ENCODE assay signal across 10 cellular contexts in genomic region chr3:161212892-161213291, GRCh38.
"Had no signal": no experiment of that assay in that cellular context is flagged by ENCODE, and none has a peak within 500 bp of the region (broad histone marks: within the 10 kb centered on the region; RNA-seq: fewer than 3 reads in every experiment).

No MANE protein-coding gene starts in this region.

- H3K9me3 Mint-ChIP-seq: activated CD4-positive, alpha-beta memory T cell treated with anti-CD3 and anti-CD28 coated beads for 36 hours; nephron progenitor cell had no signal

- H3K4me3 Mint-ChIP-seq: activated CD4-positive, alpha-beta memory T cell treated with anti-CD3 and anti-CD28 coated beads for 36 hours; nephron progenitor cell had no signal

- H3K9me3 ChIP-seq: thyroid gland had no signal

- H3K27me3 ChIP-seq: brain microvascular endothelial cell, thyroid gland had no signal

- DNase-seq: activated CD4-positive, alpha-beta memory T cell treated with anti-CD3 and anti-CD28 coated beads for 36 hours; activated CD4-positive, CD25-positive, alpha-beta regulatory T cell treated with anti-CD3 and anti-CD28 coated beads, Interleukin-2, amount 50 U/mL, for 72 hours; activated T-cell treated with anti-CD3 and anti-CD28 coated beads, Interleukin-2, amount 50 U/mL, for 48 hours; brain microvascular endothelial cell; cerebellar nuclear complex; dermis blood vessel endothelial cell; mammary epithelial cell; nephron progenitor cell; stimulated activated CD4-positive, alpha-beta T cell treated with anti-CD3 and anti-CD28 coated beads, Interleukin-15, amount 100 ng/mL, for 24 hours; thyroid gland had no signal

- H3K36me3 ChIP-seq: brain microvascular endothelial cell, thyroid gland had no signal

- H3K36me3 Mint-ChIP-seq: activated CD4-positive, alpha-beta memory T cell treated with anti-CD3 and anti-CD28 coated beads for 36 hours had no signal

- H3K27ac Mint-ChIP-seq: activated CD4-positive, alpha-beta memory T cell treated with anti-CD3 and anti-CD28 coated beads for 36 hours had no signal

- H3K4me3 ChIP-seq: thyroid gland had no signal

- H3K27ac ChIP-seq: brain microvascular endothelial cell, thyroid gland had no signal
